In the genomic region with DNA sequence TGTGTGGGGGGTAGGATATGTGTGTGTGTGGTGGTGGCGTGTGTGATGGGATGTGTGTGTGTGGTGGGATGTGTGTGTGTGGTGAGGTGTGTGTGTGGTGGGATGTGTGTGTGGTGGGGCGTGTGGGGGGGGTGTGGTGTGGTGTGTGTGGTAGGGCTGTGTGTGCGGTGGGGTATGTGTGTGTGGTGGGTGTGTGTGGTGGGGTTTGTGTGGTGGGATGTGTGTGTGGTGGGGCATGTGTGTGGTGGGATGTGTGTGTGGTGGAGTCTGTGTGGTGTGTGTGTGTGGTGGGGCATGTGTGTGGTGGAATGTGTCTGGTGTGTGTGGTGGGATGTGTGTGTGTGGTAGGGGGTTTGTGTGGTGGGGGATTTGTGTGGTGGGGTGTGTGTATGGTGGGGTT, we compare ENCODE assay signal across 1 cellular context.
TF ChIP-seq lines count a peak whose summit lies in the region.

No MANE protein-coding gene starts in this region.

TF ChIP-seq in K562, 482 proteins besides CTCF, POLR2A, EP300 and RAD21 (continued from another document):
- peak; percentile 68 for TF ChIP-seq RBM22 (IDR thresholded peaks at IDR 0.05; ENCODE audit: low read depth, low read length, poor library complexity, severe bottlenecking)
- TF ChIP-seq ZBTB26 (CRISPR knock-in tag; IDR thresholded peaks at IDR 0.05): peak; percentile 54; the same call in 1 of the 2 replicates
- TF ChIP-seq, protein P1, sequence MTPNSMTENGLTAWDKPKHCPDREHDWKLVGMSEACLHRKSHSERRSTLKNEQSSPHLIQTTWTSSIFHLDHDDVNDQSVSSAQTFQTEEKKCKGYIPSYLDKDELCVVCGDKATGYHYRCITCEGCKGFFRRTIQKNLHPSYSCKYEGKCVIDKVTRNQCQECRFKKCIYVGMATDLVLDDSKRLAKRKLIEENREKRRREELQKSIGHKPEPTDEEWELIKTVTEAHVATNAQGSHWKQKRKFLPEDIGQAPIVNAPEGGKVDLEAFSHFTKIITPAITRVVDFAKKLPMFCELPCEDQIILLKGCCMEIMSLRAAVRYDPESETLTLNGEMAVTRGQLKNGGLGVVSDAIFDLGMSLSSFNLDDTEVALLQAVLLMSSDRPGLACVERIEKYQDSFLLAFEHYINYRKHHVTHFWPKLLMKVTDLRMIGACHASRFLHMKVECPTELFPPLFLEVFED (CRISPR knock-in tag; conservative IDR thresholded peaks at IDR 0.05): 0 out of 2 replicates have a peak, but pooled peaks have one; percentile 36
- no peak for TF ChIP-seq SOX6 (IDR thresholded peaks at IDR 0.05)
- peak; percentile 35; the same call in 1 of the 2 replicates for TF ChIP-seq POLR2G (IDR thresholded peaks at IDR 0.05; ENCODE audit: low read depth, low read length)
